Comparison of ENCODE assay signal across 1 cellular context in genomic region chr3:72408983-72409779, GRCh38.
TF ChIP-seq lines count a peak whose summit lies in the region.

No MANE protein-coding gene starts in this region.

TF ChIP-seq in GM23338, 12 proteins besides CTCF, POLR2A, EP300 and RAD21 (continued from another document):
- TF ChIP-seq REST (IDR thresholded peaks at IDR 0.05; ENCODE audit: unreplicated experiment) (no peak), NANOG (IDR thresholded peaks at IDR 0.05; ENCODE audit: borderline replicate concordance) (no peak)
TF ChIP-seq in GM23338: peak in this region for 0.
